Comparison of ENCODE assay signal across 21 cellular contexts in genomic region chr7:102294589-102294988, GRCh38.
"Had no signal": no experiment of that assay in that cellular context is flagged by ENCODE, and none has a peak within 500 bp of the region (broad histone marks: within the 10 kb centered on the region; RNA-seq: fewer than 3 reads in every experiment).

No MANE protein-coding gene starts in this region.

- H3K4me3 Mint-ChIP-seq: activated CD4-positive, alpha-beta T cell treated with anti-CD3 and anti-CD28 coated beads, Interleukin-2, amount 10 ng/mL, durations not matched to agents 24 days and 14 days; activated CD8-positive, alpha-beta T cell treated with anti-CD3 and anti-CD28 coated beads for 36 hours; activated naive CD8-positive, alpha-beta T cell treated with anti-CD3 and anti-CD28 coated beads for 36 hours; activated T-helper 17 cell treated with anti-CD3 and anti-CD28 coated beads, Interleukin-2, amount 50 U/mL, for 72 hours; effector memory CD8-positive, alpha-beta T cell; nephron; WTC11 had no signal

- H3K4me2 ChIP-seq: hepatocyte had no signal

- H3K27me3 ChIP-seq: hepatocyte, upper lobe of left lung had no signal

- H3K9me3 Mint-ChIP-seq: activated CD4-positive, alpha-beta T cell treated with anti-CD3 and anti-CD28 coated beads, Interleukin-2, amount 10 ng/mL, durations not matched to agents 24 days and 14 days; activated CD8-positive, alpha-beta T cell treated with anti-CD3 and anti-CD28 coated beads for 36 hours; activated naive CD8-positive, alpha-beta T cell treated with anti-CD3 and anti-CD28 coated beads for 36 hours; activated T-helper 17 cell treated with anti-CD3 and anti-CD28 coated beads, Interleukin-2, amount 50 U/mL, for 72 hours; effector memory CD8-positive, alpha-beta T cell; nephron; WTC11 had no signal

- H3K27ac ChIP-seq: hepatocyte, skin epidermis, stomach, upper lobe of left lung had no signal

- H3K36me3 ChIP-seq: stomach, upper lobe of left lung had no signal

- H3K36me3 Mint-ChIP-seq: activated naive CD8-positive, alpha-beta T cell treated with anti-CD3 and anti-CD28 coated beads for 36 hours; WTC11 had no signal

- H3K27ac Mint-ChIP-seq: activated CD4-positive, alpha-beta T cell treated with anti-CD3 and anti-CD28 coated beads, Interleukin-2, amount 10 ng/mL, durations not matched to agents 24 days and 14 days; activated CD8-positive, alpha-beta T cell treated with anti-CD3 and anti-CD28 coated beads for 36 hours; activated naive CD8-positive, alpha-beta T cell treated with anti-CD3 and anti-CD28 coated beads for 36 hours; activated T-helper 17 cell treated with anti-CD3 and anti-CD28 coated beads, Interleukin-2, amount 50 U/mL, for 72 hours; effector memory CD8-positive, alpha-beta T cell; nephron; WTC11 had no signal

- H2AFZ ChIP-seq: hepatocyte had no signal

- H3K79me2 ChIP-seq: hepatocyte had no signal

- ATAC-seq: activated CD8-positive, alpha-beta T cell treated with anti-CD3 and anti-CD28 coated beads for 36 hours; activated T-helper 17 cell treated with anti-CD3 and anti-CD28 coated beads, Interleukin-2, amount 50 U/mL, for 72 hours; effector memory CD8-positive, alpha-beta T cell; left lobe of liver; WTC11 had no signal

- H3K9me3 ChIP-seq: stomach, upper lobe of left lung had no signal

- FAIRE-seq: keratinocyte had no signal

- H3K4me3 ChIP-seq: hepatocyte, skin epidermis, stomach, upper lobe of left lung had no signal

- DNase-seq: activated CD4-positive, alpha-beta T cell treated with anti-CD3 and anti-CD28 coated beads, Interleukin-2, amount 10 ng/mL, durations not matched to agents 24 days and 14 days; activated CD8-positive, alpha-beta T cell treated with anti-CD3 and anti-CD28 coated beads for 36 hours; activated naive CD4-positive, alpha-beta T cell; activated naive CD8-positive, alpha-beta T cell treated with anti-CD3 and anti-CD28 coated beads for 36 hours; activated T-cell treated with anti-CD3 and anti-CD28 coated beads, Interleukin-2, amount 50 U/mL, for 1 hour; amniotic stem cell; dermis blood vessel endothelial cell; effector memory CD8-positive, alpha-beta T cell; midbrain; nucleus accumbens; stimulated activated CD4-positive, alpha-beta T cell treated with anti-CD3 and anti-CD28 coated beads, Interleukin-15, amount 100 ng/mL, for 24 hours; stimulated activated CD4-positive, alpha-beta T cell treated with anti-CD3 and anti-CD28 coated beads, Interleukin-2, amount 100 ng/mL, for 48 hours; stomach; upper lobe of left lung had no signal

- H3K27me3 Mint-ChIP-seq: activated naive CD8-positive, alpha-beta T cell treated with anti-CD3 and anti-CD28 coated beads for 36 hours; activated T-helper 17 cell treated with anti-CD3 and anti-CD28 coated beads, Interleukin-2, amount 50 U/mL, for 72 hours had no signal
